In genomic region chr2:130821867-130822266, GRCh38 we compare ENCODE assay signal across 23 cellular contexts. TPM values are rescaled to one million over a fixed set of nuclear protein-coding genes. Genes with fewer than 3 reads are reported as not detected.
A peak's percentile ranks its signal among the peaks of the same experiment; 100 is the strongest.
DNase-seq lines count a peak whose midpoint lies in the region; ATAC-seq and TF ChIP-seq lines count a peak whose summit lies in the region.
"Had no signal": no experiment of that assay in that cellular context is flagged by ENCODE, and none has a peak within 500 bp of the region (broad histone marks: within the 10 kb centered on the region; RNA-seq: fewer than 3 reads in every experiment).

No MANE protein-coding gene starts in this region.

- TF ChIP-seq CTCF in spleen (IDR thresholded peaks at IDR 0.05 in 8 of 11, conservative IDR thresholded peaks at IDR 0.05 in 3 of 11), result no peak

- no peak for DNase-seq in activated naive CD8-positive, alpha-beta T cell treated with anti-CD3 and anti-CD28 coated beads, Interleukin-2, amount 10 ng/mL, durations not matched to agents 7 days and 5 days
- DNase-seq in activated naive CD8-positive, alpha-beta T cell treated with anti-CD3 and anti-CD28 coated beads for 36 hours, result no peak
- no peak for DNase-seq in caudate nucleus (lab: John Stamatoyannopoulos, UW)
- peak; percentile 67 for DNase-seq in spleen
- no peak for DNase-seq in NCI-H2107 (lab: John Stamatoyannopoulos, UW)
- no peak for DNase-seq in T-helper 9 cell
- DNase-seq in activated T-cell treated with anti-CD3 and anti-CD28 coated beads, Interleukin-2, amount 50 U/mL, for 24 hours, result no peak
- no peak for DNase-seq in DMS153 (lab: John Stamatoyannopoulos, UW)
- DNase-seq: CD8-positive, alpha-beta T cell; GOT3; NCI-H1105; NCI-H146; NCI-H2029; NCI-H226; NCI-H510A treated with DMSO at 0.1 percent for 48 hours; NCI-H748 treated with DMSO at 0.1 percent for 48 hours; NK-92 treated with Interleukin-12 subunit alpha and Interleukin-12 subunit beta, amount 100 ng/mL, for 24 hours; SIG-M5 had no signal

- peaks cover 0 to 31% (median 0%) of the 10 kb centered on the region in 7 donors for H3K27me3 ChIP-seq in spleen (replicated peaks in 1 of 7)

- H3K4me1 ChIP-seq in spleen, result peaks cover 0 to 15% (median 4%) of the 10 kb centered on the region in 6 donors

- H3K36me3 Mint-ChIP-seq in activated naive CD8-positive, alpha-beta T cell treated with anti-CD3 and anti-CD28 coated beads, Interleukin-2, amount 10 ng/mL, durations not matched to agents 7 days and 5 days, result no peaks in the 10 kb centered on the region
- H3K36me3 Mint-ChIP-seq in activated naive CD8-positive, alpha-beta T cell treated with anti-CD3 and anti-CD28 coated beads for 36 hours, result no peaks in the 10 kb centered on the region
- H3K36me3 Mint-ChIP-seq in activated T-cell treated with anti-CD3 and anti-CD28 coated beads, Interleukin-2, amount 50 U/mL, for 24 hours (ENCODE audit: low read depth), result no peaks in the 10 kb centered on the region
- H3K36me3 Mint-ChIP-seq: CD8-positive, alpha-beta T cell had no signal

- H3K27ac ChIP-seq in caudate nucleus (ENCODE audit: low read depth, low read length) (peak overlapping the region; percentile 99), spleen (no peak overlapping the region)
- H3K27ac ChIP-seq: 22Rv1, KMS-11 had no signal

- no peaks in the 10 kb centered on the region for H3K36me3 ChIP-seq in spleen
- H3K36me3 ChIP-seq: BLaER1 treated with 17β-estradiol and CSF1 and Interleukin-3, amounts not matched to agents 10 nM and 100 nM had no signal

- peak overlapping the region; percentile 45 for H3K27ac Mint-ChIP-seq in activated naive CD8-positive, alpha-beta T cell treated with anti-CD3 and anti-CD28 coated beads, Interleukin-2, amount 10 ng/mL, durations not matched to agents 7 days and 5 days
- no peak overlapping the region for H3K27ac Mint-ChIP-seq in activated naive CD8-positive, alpha-beta T cell treated with anti-CD3 and anti-CD28 coated beads for 36 hours
- H3K27ac Mint-ChIP-seq in activated T-cell treated with anti-CD3 and anti-CD28 coated beads, Interleukin-2, amount 50 U/mL, for 24 hours, result no peak overlapping the region
- H3K27ac Mint-ChIP-seq: CD8-positive, alpha-beta T cell had no signal

- ATAC-seq in activated naive CD8-positive, alpha-beta T cell treated with anti-CD3 and anti-CD28 coated beads, Interleukin-2, amount 10 ng/mL, durations not matched to agents 7 days and 5 days (ENCODE audit: low read depth), result no peak
- ATAC-seq: CD8-positive, alpha-beta T cell; HCT116; Panc1 had no signal

- no peak for TF ChIP-seq POLR2A in spleen (IDR thresholded peaks at IDR 0.05)

- POLR2A ChIA-PET in activated naive CD8-positive, alpha-beta T cell treated with anti-CD3 and anti-CD28 coated beads, Interleukin-2, amount 10 ng/mL, durations not matched to agents 7 days and 5 days (lab: Charles Lee), result no interaction called here

- H3K4me1 Mint-ChIP-seq in activated naive CD8-positive, alpha-beta T cell treated with anti-CD3 and anti-CD28 coated beads, Interleukin-2, amount 10 ng/mL, durations not matched to agents 7 days and 5 days, result peaks cover 16% of the 10 kb centered on the region
- H3K4me1 Mint-ChIP-seq in activated naive CD8-positive, alpha-beta T cell treated with anti-CD3 and anti-CD28 coated beads for 36 hours, result peaks cover 23% of the 10 kb centered on the region
- peaks cover 28% of the 10 kb centered on the region for H3K4me1 Mint-ChIP-seq in activated T-cell treated with anti-CD3 and anti-CD28 coated beads, Interleukin-2, amount 50 U/mL, for 24 hours (ENCODE audit: low read depth)

- H3K27me3 Mint-ChIP-seq in activated naive CD8-positive, alpha-beta T cell treated with anti-CD3 and anti-CD28 coated beads, Interleukin-2, amount 10 ng/mL, durations not matched to agents 7 days and 5 days, result peaks cover 10% of the 10 kb centered on the region
- no peaks in the 10 kb centered on the region for H3K27me3 Mint-ChIP-seq in activated naive CD8-positive, alpha-beta T cell treated with anti-CD3 and anti-CD28 coated beads for 36 hours
- peaks cover 4% of the 10 kb centered on the region for H3K27me3 Mint-ChIP-seq in activated T-cell treated with anti-CD3 and anti-CD28 coated beads, Interleukin-2, amount 50 U/mL, for 24 hours

- H3K9me3 Mint-ChIP-seq in activated naive CD8-positive, alpha-beta T cell treated with anti-CD3 and anti-CD28 coated beads, Interleukin-2, amount 10 ng/mL, durations not matched to agents 7 days and 5 days, result no peaks in the 10 kb centered on the region
- no peaks in the 10 kb centered on the region for H3K9me3 Mint-ChIP-seq in activated naive CD8-positive, alpha-beta T cell treated with anti-CD3 and anti-CD28 coated beads for 36 hours
- no peaks in the 10 kb centered on the region for H3K9me3 Mint-ChIP-seq in activated T-cell treated with anti-CD3 and anti-CD28 coated beads, Interleukin-2, amount 50 U/mL, for 24 hours
- H3K9me3 Mint-ChIP-seq: CD8-positive, alpha-beta T cell had no signal

- intact Hi-C loops in spleen (cut with DNase I; ENCODE audit: low total_unique reads), result no loop called here

- H3K4me3 ChIP-seq in spleen, result no peak overlapping the region
- H3K4me3 ChIP-seq: BLaER1 treated with 17β-estradiol and CSF1 and Interleukin-3, amounts not matched to agents 10 nM and 100 nM had no signal

- 83 to 92% (median 84%) methylated on average over 2 to 7 of the region's 8 CpGs for WGBS in spleen, 5 donors

- no peak overlapping the region for H3K4me3 Mint-ChIP-seq in activated naive CD8-positive, alpha-beta T cell treated with anti-CD3 and anti-CD28 coated beads, Interleukin-2, amount 10 ng/mL, durations not matched to agents 7 days and 5 days
- no peak overlapping the region for H3K4me3 Mint-ChIP-seq in activated naive CD8-positive, alpha-beta T cell treated with anti-CD3 and anti-CD28 coated beads for 36 hours
- no peak overlapping the region for H3K4me3 Mint-ChIP-seq in activated T-cell treated with anti-CD3 and anti-CD28 coated beads, Interleukin-2, amount 50 U/mL, for 24 hours
- H3K4me3 Mint-ChIP-seq: CD8-positive, alpha-beta T cell had no signal

- H3K9me3 ChIP-seq in spleen, result no peaks in the 10 kb centered on the region
- H3K9me3 ChIP-seq: BLaER1 treated with 17β-estradiol and CSF1 and Interleukin-3, amounts not matched to agents 10 nM and 100 nM had no signal

RNA-seq across cellular contexts. Expression of gene ARHGEF4, which starts 14.8 kb away (rescaled TPM):
- 1 to 10 TPM; 3.7 to 5.4 TPM for total RNA-seq in activated naive CD8-positive, alpha-beta T cell treated with anti-CD3 and anti-CD28 coated beads, Interleukin-2, amount 10 ng/mL, durations not matched to agents 7 days and 5 days
- total RNA-seq in activated naive CD8-positive, alpha-beta T cell treated with anti-CD3 and anti-CD28 coated beads for 36 hours, result 1 to 10 TPM; 2.8 to 3.3 TPM
- total RNA-seq in spleen, result under 1 TPM in 5 of 7 donors, not detected in 2; 0.30 to 0.88 (median 0.43) TPM
- under 1 TPM; 0.19 to 0.52 (median 0.50) TPM for polyA plus RNA-seq in spleen
